8 cellular contexts compared by ENCODE assay signal in the genomic region with DNA sequence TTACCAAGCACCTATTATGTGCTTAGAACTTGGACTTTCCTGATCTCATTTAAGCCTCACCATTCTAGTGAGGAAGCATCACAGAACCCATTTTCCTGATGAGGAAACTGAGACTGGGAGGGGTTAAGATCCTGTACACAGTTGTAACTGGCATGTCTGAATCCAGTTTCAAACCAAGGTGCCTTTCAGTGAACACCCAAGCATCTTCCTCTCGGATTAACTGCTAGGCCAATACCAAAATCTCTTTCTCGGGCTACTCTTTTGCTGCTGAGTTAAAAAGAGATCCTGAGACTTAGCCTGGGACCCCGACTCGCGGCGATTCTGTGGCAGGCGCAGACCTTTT. TPM values are rescaled to one million over a fixed set of nuclear protein-coding genes. Genes with fewer than 3 reads are reported as not detected.
DNase-seq lines count a peak whose midpoint lies in the region; ATAC-seq, FAIRE-seq and TF ChIP-seq lines count a peak whose summit lies in the region.

No MANE protein-coding gene starts in this region.

- FAIRE-seq in GM12892 (lab: Jason Lieb, UNC), result no peak

- no peak for TF ChIP-seq POLR2A in GM12892 (IDR thresholded peaks at IDR 0.05; ENCODE audit: low read depth, low read length)

- H3K27me3 ChIP-seq in adipocyte (replicated peaks; ENCODE audit: control insufficient read depth, insufficient read depth, low read length), result no peaks in the 10 kb centered on the region
- H3K27me3 ChIP-seq in iPS-18a (ENCODE audit: control insufficient read depth, insufficient read depth, low read length), result peaks cover 59% of the 10 kb centered on the region

- H3K36me3 ChIP-seq in adipocyte (ENCODE audit: control insufficient read depth, insufficient read depth, low read length, severe bottlenecking) (peaks cover 17% of the 10 kb centered on the region), iPS-18a (ENCODE audit: control insufficient read depth, low read depth, low read length) (no peaks in the 10 kb centered on the region)

- H3K27ac ChIP-seq in iPS-18a (ENCODE audit: low read length) (no peak overlapping the region), skin epidermis (no peak overlapping the region)

- peaks cover 40% of the 10 kb centered on the region for H3K4me1 ChIP-seq in adipocyte (ENCODE audit: control insufficient read depth, insufficient read depth, low read length)
- H3K4me1 ChIP-seq in iPS-18a (ENCODE audit: control insufficient read depth, low read depth, low read length), result peaks cover 5% of the 10 kb centered on the region

- H3K9ac ChIP-seq in adipocyte (ENCODE audit: low read length), result peak overlapping the region; percentile 85
- H3K9ac ChIP-seq in iPS-18a (ENCODE audit: low read length), result no peak overlapping the region

- TF ChIP-seq CTCF in HFF-Myc (IDR thresholded peaks at IDR 0.05; ENCODE audit: low read depth, low read length, missing control alignments), result no peak

- H3K9me3 ChIP-seq in adipocyte (ENCODE audit: control insufficient read depth, low read length) (no peaks in the 10 kb centered on the region), iPS-18a (ENCODE audit: control insufficient read depth, low read depth, low read length) (no peaks in the 10 kb centered on the region)

- DNase-seq in HFF-Myc (ENCODE audit: extremely low read depth, low read depth) (no peak), adipocyte (ENCODE audit: low read depth) (no peak), GM12892 (ENCODE audit: insufficient read length) (no peak)
- DNase-seq in central memory CD4-positive, alpha-beta T cell, result no peak

- ATAC-seq in HG02840 (IDR thresholded peaks at IDR 0.05; ENCODE audit: low FRiP score, unreplicated experiment) (no peak), HG03521 (IDR thresholded peaks at IDR 0.05; ENCODE audit: unreplicated experiment) (no peak)

- H3K4me3 ChIP-seq in HFF-Myc (replicated peaks; ENCODE audit: low read depth, low read length) (peak overlapping the region; percentile 56; the same call in 1 of the 2 replicates), adipocyte (ENCODE audit: low read length) (peak overlapping the region; percentile 89), iPS-18a (ENCODE audit: low read length) (peak overlapping the region; percentile 60), skin epidermis (peak overlapping the region in 6 of 7 experiments; percentile 33 to 57 (median 41))

RNA-seq across cellular contexts. Expression of a gene that starts 0.6 kb away (rescaled TPM):
- 0.87 TPM for polyA plus RNA-seq in GM12892 (2012; ENCODE audit: missing spikeins)
